ENCODE assay signal across 1 cellular context in the genomic region with DNA sequence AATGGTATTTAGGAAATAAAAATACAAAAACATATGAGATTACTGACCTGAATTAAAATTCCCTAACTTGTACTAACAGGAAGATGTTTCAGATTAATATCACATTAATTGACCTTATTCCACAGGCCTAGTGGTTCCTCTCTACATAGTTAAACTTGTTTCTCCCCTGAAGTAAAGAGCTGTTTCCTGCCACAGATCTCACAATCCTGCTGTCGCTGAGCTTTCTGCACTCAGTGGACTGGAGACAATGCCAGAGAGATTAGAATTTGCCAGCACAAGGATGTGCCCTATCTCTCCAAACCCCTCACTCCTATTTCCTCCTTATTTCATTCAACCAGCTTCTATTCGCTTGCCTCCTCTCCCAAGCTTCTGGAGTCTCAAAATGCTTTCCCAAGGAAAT.
TF ChIP-seq lines count a peak whose summit lies in the region.

No MANE protein-coding gene starts in this region.

TF ChIP-seq in GM23338, 12 proteins besides CTCF, POLR2A, EP300 and RAD21 (continued from another document):
- TF ChIP-seq, protein P1, sequence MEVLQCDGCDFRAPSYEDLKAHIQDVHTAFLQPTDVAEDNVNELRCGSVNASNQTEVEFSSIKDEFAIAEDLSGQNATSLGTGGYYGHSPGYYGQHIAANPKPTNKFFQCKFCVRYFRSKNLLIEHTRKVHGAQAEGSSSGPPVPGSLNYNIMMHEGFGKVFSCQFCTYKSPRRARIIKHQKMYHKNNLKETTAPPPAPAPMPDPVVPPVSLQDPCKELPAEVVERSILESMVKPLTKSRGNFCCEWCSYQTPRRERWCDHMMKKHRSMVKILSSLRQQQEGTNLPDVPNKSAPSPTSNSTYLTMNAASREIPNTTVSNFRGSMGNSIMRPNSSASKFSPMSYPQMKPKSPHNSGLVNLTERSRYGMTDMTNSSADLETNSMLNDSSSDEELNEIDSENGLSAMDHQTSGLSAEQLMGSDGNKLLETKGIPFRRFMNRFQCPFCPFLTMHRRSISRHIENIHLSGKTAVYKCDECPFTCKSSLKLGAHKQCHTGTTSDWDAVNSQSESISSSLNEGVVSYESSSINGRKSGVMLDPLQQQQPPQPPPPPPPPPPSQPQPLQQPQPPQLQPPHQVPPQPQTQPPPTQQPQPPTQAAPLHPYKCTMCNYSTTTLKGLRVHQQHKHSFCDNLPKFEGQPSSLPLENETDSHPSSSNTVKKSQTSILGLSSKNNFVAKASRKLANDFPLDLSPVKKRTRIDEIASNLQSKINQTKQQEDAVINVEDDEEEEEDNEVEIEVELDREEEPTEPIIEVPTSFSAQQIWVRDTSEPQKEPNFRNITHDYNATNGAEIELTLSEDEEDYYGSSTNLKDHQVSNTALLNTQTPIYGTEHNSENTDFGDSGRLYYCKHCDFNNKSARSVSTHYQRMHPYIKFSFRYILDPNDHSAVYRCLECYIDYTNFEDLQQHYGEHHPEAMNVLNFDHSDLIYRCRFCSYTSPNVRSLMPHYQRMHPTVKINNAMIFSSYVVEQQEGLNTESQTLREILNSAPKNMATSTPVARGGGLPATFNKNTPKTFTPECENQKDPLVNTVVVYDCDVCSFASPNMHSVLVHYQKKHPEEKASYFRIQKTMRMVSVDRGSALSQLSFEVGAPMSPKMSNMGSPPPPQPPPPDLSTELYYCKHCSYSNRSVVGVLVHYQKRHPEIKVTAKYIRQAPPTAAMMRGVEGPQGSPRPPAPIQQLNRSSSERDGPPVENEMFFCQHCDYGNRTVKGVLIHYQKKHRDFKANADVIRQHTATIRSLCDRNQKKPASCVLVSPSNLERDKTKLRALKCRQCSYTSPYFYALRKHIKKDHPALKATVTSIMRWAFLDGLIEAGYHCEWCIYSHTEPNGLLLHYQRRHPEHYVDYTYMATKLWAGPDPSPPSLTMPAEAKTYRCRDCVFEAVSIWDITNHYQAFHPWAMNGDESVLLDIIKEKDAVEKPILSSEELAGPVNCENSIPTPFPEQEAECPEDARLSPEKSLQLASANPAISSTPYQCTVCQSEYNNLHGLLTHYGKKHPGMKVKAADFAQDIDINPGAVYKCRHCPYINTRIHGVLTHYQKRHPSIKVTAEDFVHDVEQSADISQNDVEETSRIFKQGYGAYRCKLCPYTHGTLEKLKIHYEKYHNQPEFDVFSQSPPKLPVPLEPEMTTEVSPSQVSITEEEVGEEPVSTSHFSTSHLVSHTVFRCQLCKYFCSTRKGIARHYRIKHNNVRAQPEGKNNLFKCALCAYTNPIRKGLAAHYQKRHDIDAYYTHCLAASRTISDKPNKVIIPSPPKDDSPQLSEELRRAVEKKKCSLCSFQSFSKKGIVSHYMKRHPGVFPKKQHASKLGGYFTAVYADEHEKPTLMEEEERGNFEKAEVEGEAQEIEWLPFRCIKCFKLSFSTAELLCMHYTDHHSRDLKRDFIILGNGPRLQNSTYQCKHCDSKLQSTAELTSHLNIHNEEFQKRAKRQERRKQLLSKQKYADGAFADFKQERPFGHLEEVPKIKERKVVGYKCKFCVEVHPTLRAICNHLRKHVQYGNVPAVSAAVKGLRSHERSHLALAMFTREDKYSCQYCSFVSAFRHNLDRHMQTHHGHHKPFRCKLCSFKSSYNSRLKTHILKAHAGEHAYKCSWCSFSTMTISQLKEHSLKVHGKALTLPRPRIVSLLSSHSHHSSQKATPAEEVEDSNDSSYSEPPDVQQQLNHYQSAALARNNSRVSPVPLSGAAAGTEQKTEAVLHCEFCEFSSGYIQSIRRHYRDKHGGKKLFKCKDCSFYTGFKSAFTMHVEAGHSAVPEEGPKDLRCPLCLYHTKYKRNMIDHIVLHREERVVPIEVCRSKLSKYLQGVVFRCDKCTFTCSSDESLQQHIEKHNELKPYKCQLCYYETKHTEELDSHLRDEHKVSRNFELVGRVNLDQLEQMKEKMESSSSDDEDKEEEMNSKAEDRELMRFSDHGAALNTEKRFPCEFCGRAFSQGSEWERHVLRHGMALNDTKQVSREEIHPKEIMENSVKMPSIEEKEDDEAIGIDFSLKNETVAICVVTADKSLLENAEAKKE (CRISPR knock-in tag; IDR thresholded peaks at IDR 0.05): no peak
- TF ChIP-seq, protein P2, sequence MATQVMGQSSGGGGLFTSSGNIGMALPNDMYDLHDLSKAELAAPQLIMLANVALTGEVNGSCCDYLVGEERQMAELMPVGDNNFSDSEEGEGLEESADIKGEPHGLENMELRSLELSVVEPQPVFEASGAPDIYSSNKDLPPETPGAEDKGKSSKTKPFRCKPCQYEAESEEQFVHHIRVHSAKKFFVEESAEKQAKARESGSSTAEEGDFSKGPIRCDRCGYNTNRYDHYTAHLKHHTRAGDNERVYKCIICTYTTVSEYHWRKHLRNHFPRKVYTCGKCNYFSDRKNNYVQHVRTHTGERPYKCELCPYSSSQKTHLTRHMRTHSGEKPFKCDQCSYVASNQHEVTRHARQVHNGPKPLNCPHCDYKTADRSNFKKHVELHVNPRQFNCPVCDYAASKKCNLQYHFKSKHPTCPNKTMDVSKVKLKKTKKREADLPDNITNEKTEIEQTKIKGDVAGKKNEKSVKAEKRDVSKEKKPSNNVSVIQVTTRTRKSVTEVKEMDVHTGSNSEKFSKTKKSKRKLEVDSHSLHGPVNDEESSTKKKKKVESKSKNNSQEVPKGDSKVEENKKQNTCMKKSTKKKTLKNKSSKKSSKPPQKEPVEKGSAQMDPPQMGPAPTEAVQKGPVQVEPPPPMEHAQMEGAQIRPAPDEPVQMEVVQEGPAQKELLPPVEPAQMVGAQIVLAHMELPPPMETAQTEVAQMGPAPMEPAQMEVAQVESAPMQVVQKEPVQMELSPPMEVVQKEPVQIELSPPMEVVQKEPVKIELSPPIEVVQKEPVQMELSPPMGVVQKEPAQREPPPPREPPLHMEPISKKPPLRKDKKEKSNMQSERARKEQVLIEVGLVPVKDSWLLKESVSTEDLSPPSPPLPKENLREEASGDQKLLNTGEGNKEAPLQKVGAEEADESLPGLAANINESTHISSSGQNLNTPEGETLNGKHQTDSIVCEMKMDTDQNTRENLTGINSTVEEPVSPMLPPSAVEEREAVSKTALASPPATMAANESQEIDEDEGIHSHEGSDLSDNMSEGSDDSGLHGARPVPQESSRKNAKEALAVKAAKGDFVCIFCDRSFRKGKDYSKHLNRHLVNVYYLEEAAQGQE (IDR thresholded peaks at IDR 0.05; ENCODE audit: unreplicated experiment): no peak
